ENCODE assay signal across 9 cellular contexts in the genomic region with DNA sequence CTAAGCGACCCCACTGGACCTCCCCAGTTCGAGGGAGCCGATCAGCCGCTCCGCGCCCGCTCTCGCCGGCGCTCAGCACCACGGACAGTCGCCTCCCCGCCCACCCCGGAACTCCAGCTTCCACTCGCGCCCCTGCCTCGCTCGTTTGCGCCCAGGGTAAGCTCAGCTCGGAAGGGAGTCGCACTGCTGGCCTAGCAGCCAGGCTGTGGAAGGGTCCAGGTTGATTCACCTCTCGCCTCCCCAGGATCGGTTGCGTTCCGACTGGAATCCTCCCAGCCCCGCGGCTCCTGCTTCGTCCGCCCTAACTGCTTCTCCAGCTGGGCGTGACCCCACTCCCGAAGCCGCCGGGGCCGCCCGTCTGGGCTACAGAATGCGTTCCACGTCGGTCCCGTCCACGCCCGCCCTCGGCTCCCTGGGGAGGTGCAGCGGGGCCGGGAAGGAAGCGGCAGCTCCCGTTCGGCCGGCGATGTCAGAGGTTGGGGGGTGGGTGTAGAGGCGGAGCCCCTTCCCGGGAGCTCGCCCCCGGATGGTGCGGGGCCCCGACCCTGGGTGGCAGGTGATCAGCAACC. TPM values are rescaled to one million over a fixed set of nuclear protein-coding genes. Genes with fewer than 3 reads are reported as not detected.
DNase-seq lines count a peak whose midpoint lies in the region; ATAC-seq, FAIRE-seq and TF ChIP-seq lines count a peak whose summit lies in the region.
"Had no signal": no experiment of that assay in that cellular context is flagged by ENCODE, and none has a peak within 500 bp of the region (broad histone marks: within the 10 kb centered on the region; RNA-seq: fewer than 3 reads in every experiment).

No MANE protein-coding gene starts in this region.

- TF ChIP-seq EP300 in sigmoid colon (IDR thresholded peaks at IDR 0.05) = no peak

- no peak for TF ChIP-seq POLR2A in sigmoid colon (IDR thresholded peaks at IDR 0.05)

- H3K4me1 Mint-ChIP-seq in astrocyte (ENCODE audit: low read depth, unreplicated experiment) = peaks cover 4% of the 10 kb centered on the region

- H3K36me3 ChIP-seq in ACC112 (ENCODE audit: insufficient read depth, low read length) (no peaks in the 10 kb centered on the region), astrocyte (ENCODE audit: insufficient read depth, low read length) (no peaks in the 10 kb centered on the region), iPS DF 6.9 (ENCODE audit: control insufficient read depth, insufficient read depth, low read length) (no peaks in the 10 kb centered on the region), sigmoid colon (no peaks in the 10 kb centered on the region)

- H3K27ac Mint-ChIP-seq in astrocyte (ENCODE audit: unreplicated experiment) = no peak overlapping the region

- WGBS in iPS DF 6.9 (ENCODE audit: insufficient coverage, insufficient read length) = no CpG with 5 or more reads among the region's 55 CpGs
- 0% methylated on average over 55 of the region's 55 CpGs for WGBS in sigmoid colon, 2 donors

- DNase-seq in NOMO-1 treated with DMSO at 0.1 percent for 48 hours (lab: John Stamatoyannopoulos, UW; ENCODE audit: unreplicated experiment) = peak; percentile 31
- DNase-seq in astrocyte (ENCODE audit: low read depth) = peak; percentile 49
- DNase-seq in iPS DF 6.9 (ENCODE audit: low read depth, low spot score) = no peak
- DNase-seq in sigmoid colon = peak; percentile 66

- H2AFZ ChIP-seq in ACC112 (ENCODE audit: low read length, unreplicated experiment) = peak overlapping the region; percentile 16
- H2AFZ ChIP-seq in astrocyte (ENCODE audit: low read depth, low read length) = peak overlapping the region; percentile 97

- H3K27me3 Mint-ChIP-seq in astrocyte (ENCODE audit: low read depth, unreplicated experiment) = peaks cover 22% of the 10 kb centered on the region

- no peaks in the 10 kb centered on the region for H4K20me1 ChIP-seq in astrocyte (ENCODE audit: insufficient read depth, low read length)

- TF ChIP-seq CTCF in astrocyte (IDR thresholded peaks at IDR 0.05; ENCODE audit: insufficient read depth, low read depth, low read length) (no peak), sigmoid colon (IDR thresholded peaks at IDR 0.05) (no peak)

- H3K4me2 ChIP-seq in astrocyte (ENCODE audit: low read length) = peak overlapping the region; percentile 98

- H3K27ac ChIP-seq in ACC112 (ENCODE audit: low read depth, low read length) (no peak overlapping the region), astrocyte (ENCODE audit: low read depth, low read length) (no peak overlapping the region), iPS DF 6.9 (ENCODE audit: low read length) (no peak overlapping the region), sigmoid colon (peak overlapping the region in 3 of 4 donors; percentile 9 to 70 (median 54))
- H3K27ac ChIP-seq: epithelial cell of prostate had no signal

- H3K9me3 Mint-ChIP-seq in astrocyte (ENCODE audit: unreplicated experiment) = no peaks in the 10 kb centered on the region

- ATAC-seq in GM18868 (IDR thresholded peaks at IDR 0.05; ENCODE audit: unreplicated experiment) (peak; percentile 59), HG02623 (IDR thresholded peaks at IDR 0.05; ENCODE audit: unreplicated experiment) (no peak), HG03457 (IDR thresholded peaks at IDR 0.05; ENCODE audit: unreplicated experiment) (no peak)

- H3K9me3 ChIP-seq in astrocyte (ENCODE audit: insufficient read depth, low read depth, low read length) (no peaks in the 10 kb centered on the region), iPS DF 6.9 (ENCODE audit: control insufficient read depth, insufficient read depth, low read length) (no peaks in the 10 kb centered on the region), sigmoid colon (no peaks in the 10 kb centered on the region)

- peaks cover 86% of the 10 kb centered on the region for H3K27me3 ChIP-seq in ACC112 (ENCODE audit: insufficient read depth, low read length)
- H3K27me3 ChIP-seq in astrocyte (ENCODE audit: insufficient read depth, low read length) = peaks cover 20% of the 10 kb centered on the region
- peaks cover 8% of the 10 kb centered on the region; the same call in 1 of the 2 replicates for H3K27me3 ChIP-seq in iPS DF 6.9 (ENCODE audit: control insufficient read depth, insufficient read depth, low read length)
- H3K27me3 ChIP-seq in sigmoid colon = peaks cover 0 to 33% (median 24%) of the 10 kb centered on the region in 3 donors

- H3K79me2 ChIP-seq in ACC112 (ENCODE audit: control insufficient read depth, insufficient read depth, low read length, unreplicated experiment) (no peaks in the 10 kb centered on the region), astrocyte (ENCODE audit: insufficient read depth, low read length) (no peaks in the 10 kb centered on the region)

- intact Hi-C loops in sigmoid colon (cut with DNase I) = no loop called here

- no peaks in the 10 kb centered on the region for H3K36me3 Mint-ChIP-seq in astrocyte (ENCODE audit: low read depth, unreplicated experiment)

- H3K4me3 ChIP-seq in ACC112 (ENCODE audit: low read depth, low read length) (peak overlapping the region; percentile 76), astrocyte (ENCODE audit: insufficient read depth, low read depth, low read length) (peak overlapping the region; percentile 69), iPS DF 6.9 (ENCODE audit: low read length) (peak overlapping the region; percentile 66), sigmoid colon (peak overlapping the region; percentile 21 to 60 (median 52))

- H3K9ac ChIP-seq in astrocyte (ENCODE audit: low read length) = no peak overlapping the region

- H3K4me3 Mint-ChIP-seq in astrocyte (ENCODE audit: unreplicated experiment) = peak overlapping the region; percentile 86

- no peak for FAIRE-seq in astrocyte (lab: Jason Lieb, UNC)

- H3K4me1 ChIP-seq in ACC112 (ENCODE audit: control insufficient read depth, insufficient read depth, low read length, unreplicated experiment) (no peaks in the 10 kb centered on the region), astrocyte (ENCODE audit: insufficient read depth, low read length) (peaks cover 6% of the 10 kb centered on the region), iPS DF 6.9 (ENCODE audit: control insufficient read depth, insufficient read depth, low read length) (peaks cover 2% of the 10 kb centered on the region; the same call in 1 of the 2 replicates), sigmoid colon (peaks cover 0 to 20% (median 19%) of the 10 kb centered on the region in 4 donors)

RNA-seq across cellular contexts. Expression of a gene that starts 0.3 kb away (rescaled TPM):
- 1.9 and 2.3 TPM in 2 replicates for total RNA-seq in astrocyte
- 1 to 10 TPM; 2.0 to 3.0 (median 2.6) TPM for total RNA-seq in sigmoid colon
- polyA plus RNA-seq in sigmoid colon = 1 to 10 TPM in 1 of 3 donors, under 1 TPM in 1, not detected in 1; 0.60 to 1.5 TPM

Comparison
In these comparisons a context has a peak if more than half of its experiments do, and no peak if none do; other contexts are left out.
1. H3K27ac ChIP-seq: peak in sigmoid colon (3 of 4); none in ACC112 (single experiment), astrocyte (single experiment) and iPS DF 6.9 (single experiment).
2. Peak in every context shown above with its lines, with median percentiles within 50 percentile points of each other: H3K4me3 ChIP-seq.